ENCODE assay signal across 12 cellular contexts in genomic region chr3:159186581-159186980, GRCh38.
DNase-seq lines count a peak whose midpoint lies in the region; ATAC-seq, FAIRE-seq and TF ChIP-seq lines count a peak whose summit lies in the region.
"Had no signal": no experiment of that assay in that cellular context is flagged by ENCODE, and none has a peak within 500 bp of the region (broad histone marks: within the 10 kb centered on the region; RNA-seq: fewer than 3 reads in every experiment).

No MANE protein-coding gene starts in this region.

- H3K79me2 ChIP-seq in GM12878 (ENCODE audit: control insufficient read depth, insufficient read depth, low read length), result no peaks in the 10 kb centered on the region

- H2AFZ ChIP-seq in GM12878 (ENCODE audit: control insufficient read depth, low read depth, low read length), result peak overlapping the region; percentile 37; the same call in 1 of the 2 replicates

- ATAC-seq in GM18858 (IDR thresholded peaks at IDR 0.05; ENCODE audit: unreplicated experiment) (peak; percentile 69), GM21528 (IDR thresholded peaks at IDR 0.05; ENCODE audit: low FRiP score, unreplicated experiment) (peak; percentile 71), HG03097 (IDR thresholded peaks at IDR 0.05; ENCODE audit: low FRiP score, unreplicated experiment) (peak; percentile 53), GM12878 (peak; percentile 39; the same call in 2 of the 3 replicates)

- intact Hi-C loops in GM12878 (cut with micrococcal nuclease; ENCODE audit: unreplicated experiment), result no loop called here

- H3K4me2 ChIP-seq in GM12878 (ENCODE audit: control insufficient read depth, insufficient read depth), result 0 out of 2 replicates have a peak overlapping the region, but pooled peaks have one; percentile 5

- BruUV-seq in GM12878 (replicated peaks; lab: Mats Ljungman, UMichigan), result no TSS peak

- SMC1A ChIA-PET in GM12878 (lab: Charles Lee; ENCODE audit: uncharacterized antibody, unreplicated experiment), result no interaction called here

- TF ChIP-seq EP300 in GM12878 (IDR thresholded peaks at IDR 0.05; ENCODE audit: borderline replicate concordance in 1 of 2, control insufficient read depth in 1 of 2, low read depth in 2 of 2, low read length in 2 of 2), result no peak

- H3K9me3 ChIP-seq in GM12878 (replicated peaks; ENCODE audit: control insufficient read depth, insufficient read depth, low read length), result no peaks in the 10 kb centered on the region
- H3K9me3 ChIP-seq: prostate gland had no signal

- RAD21 ChIA-PET in GM12878 (lab: Charles Lee; ENCODE audit: unreplicated experiment), result no interaction called here

- no peak for TF ChIP-seq CTCF in GM12878 (IDR thresholded peaks at IDR 0.05 in 2 of 3, conservative IDR thresholded peaks at IDR 0.05 in 1 of 3; ENCODE audit: control insufficient read depth in 2 of 3, extremely low read depth in 1 of 3, insufficient read depth in 1 of 3, low read depth in 3 of 3, low read length in 3 of 3)

- H3K36me3 ChIP-seq in GM12878 (ENCODE audit: control insufficient read depth in 2 of 2, insufficient read depth in 2 of 2, low read length in 1 of 2), result no peaks in the 10 kb centered on the region
- H3K36me3 ChIP-seq: prostate gland had no signal

- in situ Hi-C loops in GM12878 (cut with MboI) (no loop called here), G401 (cut with HindIII; ENCODE audit: low sequenced_read_pairs) (no loop called here)

- H3K4me3 ChIP-seq in GM12878, result no peak overlapping the region
- H3K4me3 ChIP-seq: prostate gland had no signal

- H4K20me1 ChIP-seq in GM12878 (ENCODE audit: control insufficient read depth, insufficient read depth), result no peaks in the 10 kb centered on the region

- 3% methylated on average over 2 of the region's 2 CpGs for WGBS in GM12878 (ENCODE audit: insufficient coverage, insufficient replicate concordance, low lambda C conversion rate, missing lambda C conversion rate)

- no peak for TF ChIP-seq POLR2A in GM12878 (IDR thresholded peaks at IDR 0.05; ENCODE audit: low read depth, low read length)

- H3K9ac ChIP-seq in GM12878 (ENCODE audit: control insufficient read depth, insufficient read depth, low read length), result no peak overlapping the region

- no peak overlapping the region for H3K27ac ChIP-seq in GM12878 (ENCODE audit: control insufficient read depth, insufficient read depth)
- H3K27ac ChIP-seq: prostate gland had no signal

- peak; percentile 37 for DNase-seq in GM12878 (ENCODE audit: low read depth, low spot score)
- DNase-seq in hippocampal formation (lab: John Stamatoyannopoulos, UW), result no peak
- no peak for DNase-seq in ureter (ENCODE audit: low spot score)
- no peak for DNase-seq in dedifferentiated amniotic fluid mesenchymal stem cell (ENCODE audit: extremely low spot score)
- no peak for DNase-seq in G401 (ENCODE audit: low spot score)
- DNase-seq: CD8-positive, alpha-beta memory T cell; stimulated activated CD4-positive, alpha-beta T cell treated with anti-CD3 and anti-CD28 coated beads, Interleukin-4, amount 100 ng/mL, for 1 hour; T-helper 9 cell had no signal

- POLR2A ChIA-PET in GM12878 (lab: Charles Lee), result interaction anchor here (0.6 kb wide), 1 partner anchor 49 kb away, joined by 3 read pairs; no protein-coding TSS in a partner anchor

- H3K27me3 ChIP-seq in GM12878 (replicated peaks in 1 of 2; ENCODE audit: control insufficient read depth in 2 of 2, insufficient read depth in 2 of 2, low read length in 1 of 2), result no peaks in the 10 kb centered on the region

- peaks cover 23% of the 10 kb centered on the region for H3K4me1 ChIP-seq in GM12878 (ENCODE audit: control insufficient read depth, insufficient read depth, low read length)
- H3K4me1 ChIP-seq: prostate gland had no signal

- CTCF ChIA-PET in GM12878 (lab: Yijun Ruan, JAX), result interaction anchor here (1.1 kb wide), 1 partner anchor 11 kb away, joined by 3 read pairs; no protein-coding TSS in a partner anchor

- no peak for FAIRE-seq in GM12878 (lab: Jason Lieb, UNC)

- TF ChIP-seq RAD21 in GM12878 (IDR thresholded peaks at IDR 0.05; ENCODE audit: insufficient read depth, low read depth, low read length), result no peak

TF ChIP-seq in GM12878, 131 proteins besides CTCF, POLR2A, EP300 and RAD21:
- TF ChIP-seq, protein P1, sequence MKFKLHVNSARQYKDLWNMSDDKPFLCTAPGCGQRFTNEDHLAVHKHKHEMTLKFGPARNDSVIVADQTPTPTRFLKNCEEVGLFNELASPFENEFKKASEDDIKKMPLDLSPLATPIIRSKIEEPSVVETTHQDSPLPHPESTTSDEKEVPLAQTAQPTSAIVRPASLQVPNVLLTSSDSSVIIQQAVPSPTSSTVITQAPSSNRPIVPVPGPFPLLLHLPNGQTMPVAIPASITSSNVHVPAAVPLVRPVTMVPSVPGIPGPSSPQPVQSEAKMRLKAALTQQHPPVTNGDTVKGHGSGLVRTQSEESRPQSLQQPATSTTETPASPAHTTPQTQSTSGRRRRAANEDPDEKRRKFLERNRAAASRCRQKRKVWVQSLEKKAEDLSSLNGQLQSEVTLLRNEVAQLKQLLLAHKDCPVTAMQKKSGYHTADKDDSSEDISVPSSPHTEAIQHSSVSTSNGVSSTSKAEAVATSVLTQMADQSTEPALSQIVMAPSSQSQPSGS (IDR thresholded peaks at IDR 0.05; ENCODE audit: low read length), result 0 out of 2 replicates have a peak, but pooled peaks have one; percentile 15
- no peak for TF ChIP-seq NR2C2 (IDR thresholded peaks at IDR 0.05; ENCODE audit: borderline replicate concordance, control insufficient read depth, insufficient read length, low read depth)
